Comparison of ENCODE assay signal across 2 cellular contexts in the genomic region with DNA sequence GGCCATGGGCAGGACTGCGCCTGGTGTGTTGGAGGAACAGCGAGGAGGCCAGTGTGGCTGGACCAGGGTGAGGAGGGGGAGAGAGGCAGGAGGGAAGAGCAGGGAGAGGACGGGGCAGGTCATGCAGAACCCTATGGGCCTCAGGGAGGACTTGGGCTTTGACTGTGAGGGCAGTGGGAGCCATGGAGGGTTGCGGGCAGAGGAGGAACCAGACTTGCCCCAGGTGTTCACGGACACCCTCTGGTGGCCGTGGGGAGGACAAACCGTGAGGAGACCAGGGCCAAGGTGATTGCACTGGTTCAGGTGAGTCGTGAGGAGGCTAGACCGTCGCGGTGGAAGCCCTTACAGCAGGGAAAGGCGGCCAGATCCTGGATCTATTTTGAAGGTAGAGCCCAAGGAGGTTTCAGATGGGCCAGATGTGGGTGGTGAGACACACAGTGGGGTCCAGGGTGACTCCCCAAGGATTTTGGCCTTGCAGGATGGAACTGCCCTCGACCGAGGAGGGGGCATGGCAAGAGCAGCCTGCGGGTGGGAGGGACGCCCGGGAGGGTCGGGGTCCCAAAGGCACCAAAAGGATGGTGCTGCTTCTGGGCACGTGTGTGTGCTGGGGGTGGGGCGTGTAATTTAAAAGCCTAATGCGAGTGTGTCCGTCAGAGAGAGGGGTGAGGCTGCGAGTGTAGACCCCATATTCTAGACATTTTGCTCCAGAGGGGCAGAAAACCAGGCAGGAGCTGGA.
TF ChIP-seq lines count a peak whose summit lies in the region.

No MANE protein-coding gene starts in this region.

TF ChIP-seq in SK-N-SH, 30 proteins besides CTCF, POLR2A, EP300 and RAD21 (continued from another document):
- TF ChIP-seq MAX (IDR thresholded peaks at IDR 0.05; ENCODE audit: low read depth) (no peak), SIN3A (IDR thresholded peaks at IDR 0.05; ENCODE audit: borderline replicate concordance, low read depth, low read length) (no peak)

TF ChIP-seq in SK-N-SH treated with all-trans-retinoic acid at 6 μM for 48 hours, 23 proteins besides CTCF, POLR2A, EP300 and RAD21 (continued from another document):
- TF ChIP-seq CSRNP3 (CRISPR knock-in tag; IDR thresholded peaks at IDR 0.05) (no peak), ZNF8 (CRISPR knock-in tag; IDR thresholded peaks at IDR 0.05) (no peak), ZFP30 (CRISPR knock-in tag; IDR thresholded peaks at IDR 0.05) (no peak), ZFP3 (CRISPR knock-in tag; IDR thresholded peaks at IDR 0.05) (no peak), ZC3H10 (CRISPR knock-in tag; IDR thresholded peaks at IDR 0.05) (no peak), OSR1 (CRISPR knock-in tag; IDR thresholded peaks at IDR 0.05) (no peak), ISL1 (CRISPR knock-in tag; IDR thresholded peaks at IDR 0.05) (no peak)
- TF ChIP-seq, protein P1, sequence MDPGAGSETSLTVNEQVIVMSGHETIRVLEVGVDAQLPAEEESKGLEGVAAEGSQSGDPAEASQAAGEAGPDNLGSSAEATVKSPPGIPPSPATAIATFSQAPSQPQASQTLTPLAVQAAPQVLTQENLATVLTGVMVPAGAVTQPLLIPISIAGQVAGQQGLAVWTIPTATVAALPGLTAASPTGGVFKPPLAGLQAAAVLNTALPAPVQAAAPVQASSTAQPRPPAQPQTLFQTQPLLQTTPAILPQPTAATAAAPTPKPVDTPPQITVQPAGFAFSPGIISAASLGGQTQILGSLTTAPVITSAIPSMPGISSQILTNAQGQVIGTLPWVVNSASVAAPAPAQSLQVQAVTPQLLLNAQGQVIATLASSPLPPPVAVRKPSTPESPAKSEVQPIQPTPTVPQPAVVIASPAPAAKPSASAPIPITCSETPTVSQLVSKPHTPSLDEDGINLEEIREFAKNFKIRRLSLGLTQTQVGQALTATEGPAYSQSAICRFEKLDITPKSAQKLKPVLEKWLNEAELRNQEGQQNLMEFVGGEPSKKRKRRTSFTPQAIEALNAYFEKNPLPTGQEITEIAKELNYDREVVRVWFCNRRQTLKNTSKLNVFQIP (CRISPR knock-in tag; IDR thresholded peaks at IDR 0.05; ENCODE audit: borderline replicate concordance, low read depth), result no peak
- TF ChIP-seq, protein P2, sequence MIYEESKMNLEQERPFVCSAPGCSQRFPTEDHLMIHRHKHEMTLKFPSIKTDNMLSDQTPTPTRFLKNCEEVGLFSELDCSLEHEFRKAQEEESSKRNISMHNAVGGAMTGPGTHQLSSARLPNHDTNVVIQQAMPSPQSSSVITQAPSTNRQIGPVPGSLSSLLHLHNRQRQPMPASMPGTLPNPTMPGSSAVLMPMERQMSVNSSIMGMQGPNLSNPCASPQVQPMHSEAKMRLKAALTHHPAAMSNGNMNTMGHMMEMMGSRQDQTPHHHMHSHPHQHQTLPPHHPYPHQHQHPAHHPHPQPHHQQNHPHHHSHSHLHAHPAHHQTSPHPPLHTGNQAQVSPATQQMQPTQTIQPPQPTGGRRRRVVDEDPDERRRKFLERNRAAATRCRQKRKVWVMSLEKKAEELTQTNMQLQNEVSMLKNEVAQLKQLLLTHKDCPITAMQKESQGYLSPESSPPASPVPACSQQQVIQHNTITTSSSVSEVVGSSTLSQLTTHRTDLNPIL (CRISPR knock-in tag; IDR thresholded peaks at IDR 0.05; ENCODE audit: low read depth), result no peak
